1 cellular context compared by ENCODE assay signal in genomic region chr14:68661226-68662225, GRCh38.
TF ChIP-seq lines count a peak whose summit lies in the region.

No MANE protein-coding gene starts in this region.

TF ChIP-seq in IMR-90, 13 proteins besides CTCF, POLR2A, EP300 and RAD21 (continued from another document):
- TF ChIP-seq USF2 (IDR thresholded peaks at IDR 0.05; ENCODE audit: low read depth, low read length) (no peak), RCOR1 (IDR thresholded peaks at IDR 0.05; ENCODE audit: insufficient replicate concordance, low read length) (no peak), MAZ (IDR thresholded peaks at IDR 0.05; ENCODE audit: borderline replicate concordance, low read depth, low read length) (no peak), FOS (IDR thresholded peaks at IDR 0.05; ENCODE audit: low read depth, low read length) (no peak)
